Comparison of ENCODE assay signal across 8 cellular contexts in the genomic region with DNA sequence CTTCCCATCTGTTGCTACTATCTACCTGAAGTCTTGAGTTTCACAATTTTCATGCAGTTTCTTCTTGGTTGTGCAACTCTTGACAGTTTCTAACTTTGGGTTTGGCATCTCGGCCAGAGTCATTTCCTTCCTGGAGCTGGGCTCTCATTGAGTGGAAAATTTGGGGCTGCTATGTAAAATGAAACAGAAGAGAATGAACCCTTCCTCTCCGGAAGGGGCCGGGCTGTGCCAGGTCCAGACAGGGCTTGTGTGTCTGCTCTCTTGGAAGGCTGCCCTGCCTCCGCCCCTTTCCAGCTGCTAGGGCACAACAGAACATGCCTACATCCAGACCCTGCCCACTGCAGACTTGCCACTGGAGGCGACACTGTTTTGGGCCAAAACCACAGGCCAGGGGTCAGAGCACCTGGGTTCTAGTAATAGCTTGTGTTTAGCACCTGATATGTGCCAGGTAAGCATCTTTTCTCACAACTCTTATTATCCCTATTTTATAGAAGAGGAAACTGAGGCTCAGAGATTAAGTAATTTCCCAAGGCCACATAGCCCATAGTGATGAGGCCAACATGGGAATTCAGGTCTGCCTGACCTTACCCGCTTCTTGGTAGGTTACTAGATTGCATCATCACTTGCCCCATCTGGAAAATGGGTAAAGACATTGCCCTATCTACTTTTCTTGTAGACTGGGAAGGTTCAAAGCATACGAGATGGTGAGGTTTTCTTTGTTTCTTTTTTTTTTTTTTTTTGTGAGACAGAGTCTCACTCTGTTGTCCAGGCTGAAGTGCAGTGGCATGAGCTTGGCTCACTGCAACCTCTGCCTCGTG. TPM values are rescaled to one million over a fixed set of nuclear protein-coding genes. Genes with fewer than 3 reads are reported as not detected.
DNase-seq lines count a peak whose midpoint lies in the region; ATAC-seq and TF ChIP-seq lines count a peak whose summit lies in the region.

No MANE protein-coding gene starts in this region.

- H3K27ac ChIP-seq in SK-N-SH (ENCODE audit: low read depth in 2 of 2, low read length in 1 of 2) (peak overlapping the region; percentile 63 to 99), lower lobe of right lung (peak overlapping the region; percentile 81), thymus (ENCODE audit: low read depth) (peak overlapping the region; percentile 81), smooth muscle cell (ENCODE audit: low read depth) (no peak overlapping the region)

- peak overlapping the region; percentile 38 for H3K27ac Mint-ChIP-seq in chondrocyte (ENCODE audit: unreplicated experiment)

- DNase-seq in SK-N-SH (peak; percentile 55), chondrocyte (ENCODE audit: low spot score) (no peak), lower lobe of right lung (peak; percentile 90), smooth muscle cell (lab: John Stamatoyannopoulos, UW; ENCODE audit: unreplicated experiment) (no peak), NCI-H748 treated with DMSO at 0.1 percent for 48 hours (lab: John Stamatoyannopoulos, UW) (no peak), NCI-H526 (lab: John Stamatoyannopoulos, UW) (no peak)

- H2AFZ ChIP-seq in SK-N-SH (ENCODE audit: low read depth) (0 out of 2 replicates have a peak overlapping the region, but pooled peaks have one; percentile 6), smooth muscle cell (ENCODE audit: low read depth) (no peak overlapping the region)

- no peak for TF ChIP-seq EP300 in SK-N-SH (IDR thresholded peaks at IDR 0.05; ENCODE audit: borderline replicate concordance in 1 of 2, low read depth in 1 of 2, low read length in 1 of 2)

- ATAC-seq in HG03196 (IDR thresholded peaks at IDR 0.05; ENCODE audit: unreplicated experiment) (peak; percentile 25), lower lobe of right lung (peak; percentile 61 to 80)

- peaks cover 12 to 57% of the 10 kb centered on the region in 2 experiments for H3K4me1 ChIP-seq in SK-N-SH (ENCODE audit: control insufficient read depth in 1 of 2, insufficient read depth in 2 of 2, low read depth in 1 of 2, low read length in 1 of 2)
- peaks cover 86% of the 10 kb centered on the region for H3K4me1 ChIP-seq in lower lobe of right lung
- peaks cover 44% of the 10 kb centered on the region for H3K4me1 ChIP-seq in thymus (ENCODE audit: control insufficient read depth, insufficient read depth, low read length)
- peaks cover 17% of the 10 kb centered on the region for H3K4me1 ChIP-seq in smooth muscle cell (ENCODE audit: low read depth)

- no peaks in the 10 kb centered on the region for H4K20me1 ChIP-seq in SK-N-SH (ENCODE audit: insufficient read depth)
- no peaks in the 10 kb centered on the region for H4K20me1 ChIP-seq in smooth muscle cell (ENCODE audit: low read depth)

- H3K27me3 Mint-ChIP-seq in chondrocyte (ENCODE audit: low read depth): no peaks in the 10 kb centered on the region

- H3K9me3 ChIP-seq in SK-N-SH (no peaks in the 10 kb centered on the region), lower lobe of right lung (no peaks in the 10 kb centered on the region), thymus (ENCODE audit: control insufficient read depth) (no peaks in the 10 kb centered on the region), smooth muscle cell (replicated peaks; ENCODE audit: low read depth) (no peaks in the 10 kb centered on the region)

- peaks cover 56% of the 10 kb centered on the region for H3K4me1 Mint-ChIP-seq in chondrocyte (ENCODE audit: low read depth)

- H3K27me3 ChIP-seq in SK-N-SH (ENCODE audit: insufficient read depth): no peaks in the 10 kb centered on the region
- H3K27me3 ChIP-seq in lower lobe of right lung (ENCODE audit: low read depth): no peaks in the 10 kb centered on the region
- no peaks in the 10 kb centered on the region for H3K27me3 ChIP-seq in thymus (ENCODE audit: control insufficient read depth, insufficient read depth)
- no peaks in the 10 kb centered on the region for H3K27me3 ChIP-seq in smooth muscle cell (ENCODE audit: low read depth)

- H3K36me3 Mint-ChIP-seq in chondrocyte (ENCODE audit: low read depth): peaks cover 2% of the 10 kb centered on the region

- H3K79me2 ChIP-seq in SK-N-SH (ENCODE audit: insufficient read depth): peaks cover 25% of the 10 kb centered on the region
- H3K79me2 ChIP-seq in smooth muscle cell (ENCODE audit: low read depth): no peaks in the 10 kb centered on the region

- no peak for TF ChIP-seq RAD21 in SK-N-SH (IDR thresholded peaks at IDR 0.05; ENCODE audit: low read length)

- H3K4me3 ChIP-seq in SK-N-SH (ENCODE audit: low read depth in 2 of 2, low read length in 1 of 2) (no peak overlapping the region), lower lobe of right lung (no peak overlapping the region), thymus (ENCODE audit: low read length) (no peak overlapping the region), smooth muscle cell (no peak overlapping the region)

- H3K36me3 ChIP-seq in SK-N-SH (replicated peaks in 1 of 2; ENCODE audit: control insufficient read depth in 1 of 2, insufficient read depth in 2 of 2, low read length in 1 of 2) (peaks cover 0 to 5% of the 10 kb centered on the region in 2 experiments), lower lobe of right lung (no peaks in the 10 kb centered on the region), thymus (ENCODE audit: control insufficient read depth, insufficient read depth) (no peaks in the 10 kb centered on the region), smooth muscle cell (ENCODE audit: low read depth) (no peaks in the 10 kb centered on the region)

- TF ChIP-seq CTCF in SK-N-SH (IDR thresholded peaks at IDR 0.05) (no peak), chondrocyte (IDR thresholded peaks at IDR 0.05) (no peak), lower lobe of right lung (IDR thresholded peaks at IDR 0.05) (no peak), smooth muscle cell (IDR thresholded peaks at IDR 0.05; ENCODE audit: borderline replicate concordance, insufficient read depth, poor library complexity, severe bottlenecking) (no peak)

- H3K9ac ChIP-seq in SK-N-SH (no peak overlapping the region), smooth muscle cell (ENCODE audit: low read depth) (no peak overlapping the region)

- H3K9me3 Mint-ChIP-seq in chondrocyte (ENCODE audit: low read depth): no peaks in the 10 kb centered on the region

- CTCF ChIA-PET in SK-N-SH (lab: Yijun Ruan, JAX): no interaction called here

- no peaks in the 10 kb centered on the region for H3K9me2 ChIP-seq in SK-N-SH

- WGBS in SK-N-SH (ENCODE audit: low lambda C conversion rate): 50% methylated on average over 8 of the region's 8 CpGs
- WGBS in thymus: 37% methylated on average over 8 of the region's 8 CpGs
- WGBS in smooth muscle cell (ENCODE audit: low lambda C conversion rate): 94% methylated on average over 8 of the region's 8 CpGs

- H3F3A ChIP-seq in SK-N-SH (replicated peaks; ENCODE audit: insufficient read depth): peaks cover 48% of the 10 kb centered on the region
- peaks cover 25% of the 10 kb centered on the region for H3F3A ChIP-seq in smooth muscle cell (ENCODE audit: low read depth)

- POLR2A ChIA-PET in SK-N-SH (lab: Yijun Ruan, JAX): no interaction called here

- intact Hi-C loops in lower lobe of right lung (cut with DNase I): no loop called here

- H3K4me3 Mint-ChIP-seq in chondrocyte (ENCODE audit: unreplicated experiment): no peak overlapping the region

- H3K4me2 ChIP-seq in SK-N-SH (peak overlapping the region; percentile 54), smooth muscle cell (no peak overlapping the region)

TF ChIP-seq in SK-N-SH, 30 proteins besides CTCF, POLR2A, EP300 and RAD21:
- TF ChIP-seq GABPA (IDR thresholded peaks at IDR 0.05; ENCODE audit: low read depth): peak; percentile 19; the same call in 1 of the 2 replicates
- TF ChIP-seq TCF12 (IDR thresholded peaks at IDR 0.05): peak; percentile 45
- TF ChIP-seq, protein P1, sequence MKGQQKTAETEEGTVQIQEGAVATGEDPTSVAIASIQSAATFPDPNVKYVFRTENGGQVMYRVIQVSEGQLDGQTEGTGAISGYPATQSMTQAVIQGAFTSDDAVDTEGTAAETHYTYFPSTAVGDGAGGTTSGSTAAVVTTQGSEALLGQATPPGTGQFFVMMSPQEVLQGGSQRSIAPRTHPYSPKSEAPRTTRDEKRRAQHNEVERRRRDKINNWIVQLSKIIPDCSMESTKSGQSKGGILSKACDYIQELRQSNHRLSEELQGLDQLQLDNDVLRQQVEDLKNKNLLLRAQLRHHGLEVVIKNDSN (IDR thresholded peaks at IDR 0.05; ENCODE audit: borderline replicate concordance, low read depth): no peak
- peak; percentile 64 for TF ChIP-seq NFIC (IDR thresholded peaks at IDR 0.05; ENCODE audit: borderline replicate concordance)
- no peak for TF ChIP-seq RXRA (IDR thresholded peaks at IDR 0.05; ENCODE audit: borderline replicate concordance, low read depth)

RNA-seq across cellular contexts. Expression of a gene that starts 25.0 kb away (rescaled TPM):
- polyA plus RNA-seq in SK-N-SH (2012; rRNA removed): 7.7 and 8.6 TPM in 2 replicates
- polyA plus RNA-seq in SK-N-SH (2012; cell fraction: cytosol; rRNA removed): 5.4 and 6.5 TPM in 2 replicates
- polyA plus RNA-seq in SK-N-SH (2012; cell fraction: nucleus; rRNA removed): 6.6 and 7.6 TPM in 2 replicates
- 0.63 to 1.6 TPM (median 1.6 TPM) in 3 replicates for total RNA-seq in chondrocyte
- total RNA-seq in lower lobe of right lung: 3.9 TPM
- 3.3 TPM for polyA plus RNA-seq in thymus
- total RNA-seq in smooth muscle cell: 1.9 and 3.4 TPM in 2 replicates
- 2.8 and 3.3 TPM in 2 replicates for polyA plus RNA-seq in smooth muscle cell

RNA-seq across cellular contexts. Expression of a gene that starts 48.2 kb away (rescaled TPM):
- 9.2 and 10.2 TPM in 2 replicates for polyA plus RNA-seq in SK-N-SH (2012; rRNA removed)
- 14.2 TPM in 2 replicates for polyA plus RNA-seq in SK-N-SH (2012; cell fraction: cytosol; rRNA removed)
- polyA plus RNA-seq in SK-N-SH (2012; cell fraction: nucleus; rRNA removed): 14.5 and 15.6 TPM in 2 replicates
- total RNA-seq in chondrocyte: 31.4 to 39.1 TPM (median 38.5 TPM) in 3 replicates
- total RNA-seq in lower lobe of right lung: 38.1 TPM
- 78.0 TPM for polyA plus RNA-seq in thymus
- total RNA-seq in smooth muscle cell: 21.4 and 26.8 TPM in 2 replicates
- polyA plus RNA-seq in smooth muscle cell: 13.9 and 19.5 TPM in 2 replicates

RNA-seq across cellular contexts. Expression of a gene that starts 58.5 kb away (rescaled TPM):
- polyA plus RNA-seq in SK-N-SH (2012; rRNA removed) (14.7 and 17.8 TPM in 2 replicates), thymus (24.4 TPM), smooth muscle cell (3.3 and 7.2 TPM in 2 replicates)
- 12.8 and 15.2 TPM in 2 replicates for polyA plus RNA-seq in SK-N-SH (2012; cell fraction: cytosol; rRNA removed)
- polyA plus RNA-seq in SK-N-SH (2012; cell fraction: nucleus; rRNA removed): 18.3 and 22.1 TPM in 2 replicates
- total RNA-seq in chondrocyte (29.9 to 41.5 TPM (median 31.8 TPM) in 3 replicates), lower lobe of right lung (36.0 TPM), smooth muscle cell (10.7 and 23.6 TPM in 2 replicates)

Comparison
In these comparisons a context has a peak if more than half of its experiments do, and no peak if none do; other contexts are left out.
1. DNase-seq: peak in SK-N-SH (single experiment) and lower lobe of right lung (single experiment); none in chondrocyte (single experiment), smooth muscle cell (single experiment), NCI-H748 treated with DMSO at 0.1 percent for 48 hours (single experiment) and NCI-H526 (0 of 2).